In genomic region chr4:189806506-189806905, GRCh38 we compare ENCODE assay signal across 11 cellular contexts.
"Had no signal": no experiment of that assay in that cellular context is flagged by ENCODE, and none has a peak within 500 bp of the region (broad histone marks: within the 10 kb centered on the region; RNA-seq: fewer than 3 reads in every experiment).

No MANE protein-coding gene starts in this region.

- H3K4me1 Mint-ChIP-seq: GM23338 had no signal

- H3K4me3 Mint-ChIP-seq: GM23338, H9, HFFc6 had no signal

- ATAC-seq: GM23338, HCT116 had no signal

- H3K9ac ChIP-seq: GM23248 had no signal

- H3K4me1 ChIP-seq: HAP-1 had no signal

- H3K27ac ChIP-seq: GM23248 had no signal

- H3K4me3 ChIP-seq: GM23248, GM23338, HAP-1 had no signal

- H3K36me3 ChIP-seq: HAP-1 had no signal

- H2AFZ ChIP-seq: GM23248, GM23338 had no signal

- FAIRE-seq: H1, H54 had no signal

- H3K27ac Mint-ChIP-seq: GM23338, H9, HFFc6 had no signal

- H3K4me2 ChIP-seq: GM23338 had no signal

- DNase-seq: GM23248, GOT3, H7, H9, HCEC 1CT, HFFc6 had no signal
